In genomic region chr3:39241502-39241901, GRCh38 we compare ENCODE assay signal across 29 cellular contexts. TPM values are rescaled to one million over a fixed set of nuclear protein-coding genes. Genes with fewer than 3 reads are reported as not detected.
"Had no signal": no experiment of that assay in that cellular context is flagged by ENCODE, and none has a peak within 500 bp of the region (broad histone marks: within the 10 kb centered on the region; RNA-seq: fewer than 3 reads in every experiment).

No MANE protein-coding gene starts in this region.

- H3K4me2 ChIP-seq: hepatocyte had no signal

- H3K9me3 Mint-ChIP-seq: activated CD4-positive, alpha-beta memory T cell treated with anti-CD3 and anti-CD28 coated beads, Interleukin-2, amount 10 ng/mL, durations not matched to agents 7 days and 5 days; activated CD4-positive, alpha-beta T cell treated with anti-CD3 and anti-CD28 coated beads, Interleukin-2, amount 10 ng/mL, durations not matched to agents 7 days and 5 days; activated naive CD4-positive, alpha-beta T cell treated with anti-CD3 and anti-CD28 coated beads, Interleukin-2, amount 10 ng/mL, durations not matched to agents 7 days and 5 days; activated T-cell treated with anti-CD3 and anti-CD28 coated beads, Interleukin-2, amount 50 U/mL, for 24 hours; effector memory CD8-positive, alpha-beta T cell had no signal

- H3K4me1 ChIP-seq: gastrocnemius medialis, pancreas, testis, transverse colon had no signal

- H3K27ac Mint-ChIP-seq: activated CD4-positive, alpha-beta memory T cell treated with anti-CD3 and anti-CD28 coated beads, Interleukin-2, amount 10 ng/mL, durations not matched to agents 7 days and 5 days; activated CD4-positive, alpha-beta T cell treated with anti-CD3 and anti-CD28 coated beads, Interleukin-2, amount 10 ng/mL, durations not matched to agents 7 days and 5 days; activated naive CD4-positive, alpha-beta T cell treated with anti-CD3 and anti-CD28 coated beads, Interleukin-2, amount 10 ng/mL, durations not matched to agents 7 days and 5 days; activated T-cell treated with anti-CD3 and anti-CD28 coated beads, Interleukin-2, amount 50 U/mL, for 24 hours had no signal

- H3K79me2 ChIP-seq: hepatocyte had no signal

- H2AFZ ChIP-seq: hepatocyte had no signal

- H3K27ac ChIP-seq: brain microvascular endothelial cell, coronary artery, dorsolateral prefrontal cortex, gastrocnemius medialis, hepatocyte, pancreas, testis, transverse colon, WERI-Rb-1 had no signal

- H3K36me3 ChIP-seq: brain microvascular endothelial cell, gastrocnemius medialis, pancreas, spleen, transverse colon, WERI-Rb-1 had no signal

- H3K4me1 Mint-ChIP-seq: activated CD4-positive, alpha-beta memory T cell treated with anti-CD3 and anti-CD28 coated beads, Interleukin-2, amount 10 ng/mL, durations not matched to agents 7 days and 5 days; activated CD4-positive, alpha-beta T cell treated with anti-CD3 and anti-CD28 coated beads, Interleukin-2, amount 10 ng/mL, durations not matched to agents 7 days and 5 days; activated naive CD4-positive, alpha-beta T cell treated with anti-CD3 and anti-CD28 coated beads, Interleukin-2, amount 10 ng/mL, durations not matched to agents 7 days and 5 days had no signal

- H3K9me3 ChIP-seq: gastrocnemius medialis, mucosa of descending colon, pancreas, testis, transverse colon had no signal

- H3K36me3 Mint-ChIP-seq: activated naive CD4-positive, alpha-beta T cell treated with anti-CD3 and anti-CD28 coated beads, Interleukin-2, amount 10 ng/mL, durations not matched to agents 7 days and 5 days had no signal

- H3K4me3 ChIP-seq: coronary artery, dorsolateral prefrontal cortex, gastrocnemius medialis, hepatocyte, mucosa of descending colon, pancreas, spleen, testis, transverse colon had no signal

- H3K27me3 Mint-ChIP-seq: effector memory CD8-positive, alpha-beta T cell had no signal

- H3K4me3 Mint-ChIP-seq: activated CD4-positive, alpha-beta memory T cell treated with anti-CD3 and anti-CD28 coated beads, Interleukin-2, amount 10 ng/mL, durations not matched to agents 7 days and 5 days; activated CD4-positive, alpha-beta T cell treated with anti-CD3 and anti-CD28 coated beads, Interleukin-2, amount 10 ng/mL, durations not matched to agents 7 days and 5 days; activated naive CD4-positive, alpha-beta T cell treated with anti-CD3 and anti-CD28 coated beads, Interleukin-2, amount 10 ng/mL, durations not matched to agents 7 days and 5 days; activated T-cell treated with anti-CD3 and anti-CD28 coated beads, Interleukin-2, amount 50 U/mL, for 24 hours; effector memory CD8-positive, alpha-beta T cell had no signal

- DNase-seq: activated CD4-positive, alpha-beta memory T cell treated with anti-CD3 and anti-CD28 coated beads, Interleukin-2, amount 10 ng/mL, durations not matched to agents 7 days and 5 days; activated CD4-positive, alpha-beta T cell treated with anti-CD3 and anti-CD28 coated beads, Interleukin-2, amount 10 ng/mL, durations not matched to agents 7 days and 5 days; activated CD8-positive, alpha-beta memory T cell treated with anti-CD3 and anti-CD28 coated beads, Interleukin-2, amount 50 U/mL, for 48 hours; activated gamma-delta T cell; activated naive CD4-positive, alpha-beta T cell treated with anti-CD3 and anti-CD28 coated beads, Interleukin-2, amount 10 ng/mL, durations not matched to agents 7 days and 5 days; activated T-cell treated with anti-CD3 and anti-CD28 coated beads, Interleukin-2, amount 50 U/mL, for 24 hours; amniotic stem cell; brain microvascular endothelial cell; dorsolateral prefrontal cortex; effector memory CD8-positive, alpha-beta T cell; erythroblast; gastrocnemius medialis; left cardiac atrium; left ventricle myocardium superior; mucosa of descending colon; nucleus accumbens; pancreas; right cardiac atrium; spleen; stimulated activated naive CD4-positive, alpha-beta T cell treated with Interleukin-2 at 50 U/mL for 16 hours; T-helper 9 cell; testis; transverse colon; WERI-Rb-1 had no signal

- H3K27me3 ChIP-seq: brain microvascular endothelial cell, gastrocnemius medialis, hepatocyte, pancreas, testis had no signal

- ATAC-seq: activated CD4-positive, CD25-positive, alpha-beta regulatory T cell treated with anti-CD3 and anti-CD28 coated beads, Interleukin-2, amount 50 U/mL, for 24 hours; effector memory CD8-positive, alpha-beta T cell; gastrocnemius medialis; left cardiac atrium; left ventricle myocardium superior; mucosa of descending colon; pancreas; right cardiac atrium had no signal

RNA-seq across cellular contexts. Expression of gene CX3CR1, which starts 38.3 kb away (rescaled TPM):
- polyA plus RNA-seq: hepatocyte, neural cell had no signal

RNA-seq across cellular contexts. Expression of gene XIRP1, which starts 49.1 kb away (rescaled TPM):
- polyA plus RNA-seq: keratinocyte, neural cell had no signal
